ENCODE assay signal across 8 cellular contexts in the genomic region with DNA sequence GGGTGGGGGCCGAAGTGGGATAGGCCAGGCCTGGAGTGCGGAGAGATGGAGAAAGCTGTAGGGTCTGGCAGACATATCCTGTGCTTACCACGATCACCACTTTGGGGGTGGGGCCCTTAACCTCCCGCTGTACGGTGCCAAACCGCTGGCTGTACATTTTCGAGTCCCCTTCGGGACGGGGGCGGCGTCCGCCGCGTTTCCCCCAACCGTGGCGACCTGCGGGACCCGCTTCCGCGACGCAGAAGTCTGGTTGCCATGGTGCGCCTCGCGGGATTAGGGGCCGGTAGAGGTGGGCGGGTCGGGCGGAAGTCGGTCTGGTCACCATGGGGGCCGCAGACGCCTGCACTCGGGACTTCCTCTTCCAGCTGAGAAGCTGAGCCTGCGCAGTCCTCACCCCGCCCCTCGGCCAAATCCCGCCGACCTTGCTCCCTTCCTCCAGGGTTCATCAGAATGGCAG. TPM values are rescaled to one million over a fixed set of nuclear protein-coding genes. Genes with fewer than 3 reads are reported as not detected.
DNase-seq lines count a peak whose midpoint lies in the region; ATAC-seq, FAIRE-seq and TF ChIP-seq lines count a peak whose summit lies in the region.

A gene with protein sequence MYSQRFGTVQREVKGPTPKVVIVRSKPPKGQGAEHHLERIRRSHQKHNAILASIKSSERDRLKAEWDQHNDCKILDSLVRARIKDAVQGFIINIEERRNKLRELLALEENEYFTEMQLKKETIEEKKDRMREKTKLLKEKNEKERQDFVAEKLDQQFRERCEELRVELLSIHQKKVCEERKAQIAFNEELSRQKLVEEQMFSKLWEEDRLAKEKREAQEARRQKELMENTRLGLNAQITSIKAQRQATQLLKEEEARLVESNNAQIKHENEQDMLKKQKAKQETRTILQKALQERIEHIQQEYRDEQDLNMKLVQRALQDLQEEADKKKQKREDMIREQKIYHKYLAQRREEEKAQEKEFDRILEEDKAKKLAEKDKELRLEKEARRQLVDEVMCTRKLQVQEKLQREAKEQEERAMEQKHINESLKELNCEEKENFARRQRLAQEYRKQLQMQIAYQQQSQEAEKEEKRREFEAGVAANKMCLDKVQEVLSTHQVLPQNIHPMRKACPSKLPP (minus strand): TSS at position 248 of the 457 bp plus-strand sequence. CDS start 91 bp downstream, at position 157.

- no TSS peak for BruUV-seq in endothelial cell of umbilical vein (replicated peaks; lab: Mats Ljungman, UMichigan)

- CTCF ChIA-PET in endothelial cell of umbilical vein (lab: Charles Lee): interaction anchor here (0.8 to 3.3 kb wide), 4 partner anchors 15 to 91 kb away, joined by 3 to 26 read pairs (median 5); partner anchors contain the start of gene MBD1

- peak; percentile 43 for ATAC-seq in GM19468 (IDR thresholded peaks at IDR 0.05; ENCODE audit: extremely low read depth, unreplicated experiment)

- H4K20me1 ChIP-seq in endothelial cell of umbilical vein (replicated peaks; ENCODE audit: control insufficient read depth, extremely low read depth, insufficient read depth, low read length): no peaks in the 10 kb centered on the region

- no peaks in the 10 kb centered on the region for H3K9me3 ChIP-seq in endothelial cell of umbilical vein (replicated peaks; ENCODE audit: control insufficient read depth, insufficient read depth, low read length)

- dilution Hi-C loops in endothelial cell of umbilical vein (cut with MboI; ENCODE audit: extremely low pct_ligation_motif_present, low sequenced_read_pairs): no loop called here

- no peaks in the 10 kb centered on the region for H3K9me1 ChIP-seq in endothelial cell of umbilical vein (replicated peaks; ENCODE audit: control insufficient read depth, extremely low read depth, insufficient read depth, low read length)

- peaks cover 0 to 10% of the 10 kb centered on the region in 2 experiments for H3K36me3 ChIP-seq in endothelial cell of umbilical vein (ENCODE audit: control insufficient read depth in 2 of 2, extremely low read depth in 1 of 2, insufficient read depth in 2 of 2, low read length in 2 of 2)

- TF ChIP-seq POLR2A in endothelial cell of umbilical vein (IDR thresholded peaks at IDR 0.05; ENCODE audit: low read depth, low read length): no peak

- intact Hi-C loops in endothelial cell of umbilical vein (cut with micrococcal nuclease): loop anchor here (2.0 to 5.0 kb wide), 2 partner anchors 109 to 254 kb away; partner anchors contain the start of gene SKA1

- H3K27me3 ChIP-seq in endothelial cell of umbilical vein (ENCODE audit: control insufficient read depth in 2 of 2, insufficient read depth in 2 of 2, low read length in 2 of 2): peaks cover 1 to 18% of the 10 kb centered on the region in 2 experiments

- POLR2A ChIA-PET in endothelial cell of umbilical vein (lab: Charles Lee): interaction anchor here (1.3 kb wide), 1 partner anchor 15 kb away, joined by 4 read pairs; the partner anchor contains the start of gene MBD1

- peak; percentile 94 for FAIRE-seq in endothelial cell of umbilical vein (lab: Jason Lieb, UNC)

- peak within 1 kb of the TSS; percentile 14 to 58 (median 36) for H3K4me3 ChIP-seq in endothelial cell of umbilical vein (replicated peaks in 1 of 3; ENCODE audit: insufficient read depth in 1 of 3, low read depth in 1 of 3, low read length in 3 of 3)

- peak within 1 kb of the TSS; percentile 71 for H2AFZ ChIP-seq in endothelial cell of umbilical vein (ENCODE audit: low read depth, low read length)

- peaks cover 10% of the 10 kb centered on the region for H3K4me1 ChIP-seq in endothelial cell of umbilical vein (ENCODE audit: control insufficient read depth, extremely low read depth, insufficient read depth, low read length)

- DNase-seq in COLO829 (ENCODE audit: low spot score) (peak; percentile 92), HPDE6-E6E7 (ENCODE audit: extremely low spot score) (peak; percentile 88), NOMO-1 treated with dmso at 0.1 percent for 144 hours (lab: John Stamatoyannopoulos, UW; ENCODE audit: unreplicated experiment) (peak; percentile 81), endothelial cell of umbilical vein (ENCODE audit: low read depth, low spot score) (peak; percentile 89), midbrain (lab: John Stamatoyannopoulos, UW) (peak; percentile 85)
- DNase-seq in activated CD8-positive, alpha-beta memory T cell treated with anti-CD3 and anti-CD28 coated beads, Interleukin-2, amount 50 U/mL, for 1 hour (ENCODE audit: extremely low read depth): peak; percentile 59
- DNase-seq in stimulated activated CD8-positive, alpha-beta memory T cell treated with anti-CD3 and anti-CD28 coated beads, Interleukin-15, amount 100 ng/mL, for 24 hours (ENCODE audit: low read depth): peak; percentile 65

- H3K4me2 ChIP-seq in endothelial cell of umbilical vein (ENCODE audit: insufficient read depth, low read length): peak within 1 kb of the TSS; percentile 73

- H3K27ac ChIP-seq in endothelial cell of umbilical vein (ENCODE audit: insufficient read depth, low read depth, low read length): no peak within 1 kb of the TSS

- TF ChIP-seq CTCF in endothelial cell of umbilical vein (IDR thresholded peaks at IDR 0.05; ENCODE audit: extremely low read depth in 1 of 2, insufficient read depth in 1 of 2, low read depth in 1 of 2, low read length in 2 of 2): no peak

- H3K79me2 ChIP-seq in endothelial cell of umbilical vein (ENCODE audit: control insufficient read depth, insufficient read depth, low read length): no peaks in the 10 kb centered on the region

- peak within 1 kb of the TSS; percentile 53 for H3K9ac ChIP-seq in endothelial cell of umbilical vein (replicated peaks; ENCODE audit: extremely low read depth, insufficient read depth, low read length)

TF ChIP-seq in endothelial cell of umbilical vein, 7 proteins besides CTCF, POLR2A, EP300 and RAD21:
- peak; percentile 64 for TF ChIP-seq POLR2AphosphoS5 (IDR thresholded peaks at IDR 0.05; ENCODE audit: insufficient read depth, low read depth, low read length)
- TF ChIP-seq GATA2 (IDR thresholded peaks at IDR 0.05; ENCODE audit: insufficient read depth, insufficient read length, low read depth, low read length): no peak
TF ChIP-seq in endothelial cell of umbilical vein: peak in this region for 1.

RNA-seq across cellular contexts. Expression of the gene that starts here (rescaled TPM):
- 0.16 and 0.18 TPM in 2 replicates for total RNA-seq in endothelial cell of umbilical vein
- 0.10 and 0.12 TPM in 2 replicates for polyA plus RNA-seq in endothelial cell of umbilical vein
- 0.06 and 0.10 TPM in 2 replicates for polyA plus RNA-seq in endothelial cell of umbilical vein (2011; cell fraction: cytosol; rRNA removed)
- polyA plus RNA-seq in endothelial cell of umbilical vein (2011; cell fraction: nucleus; rRNA removed): 0.14 and 0.17 TPM in 2 replicates
- polyA plus RNA-seq in endothelial cell of umbilical vein (2012): 0.18 TPM in 1 of 2 replicates, not detected in the other
- not detected in 2 replicates for polyA minus RNA-seq in endothelial cell of umbilical vein
- 0.72 TPM for polyA minus RNA-seq in endothelial cell of umbilical vein (2011; cell fraction: cytosol; rRNA and poly(A)+ RNA removed)
- polyA minus RNA-seq in endothelial cell of umbilical vein (2011; cell fraction: nucleus; rRNA and poly(A)+ RNA removed): not detected in 2 replicates

Comparison
In these comparisons a context has a peak if more than half of its experiments do, and no peak if none do; other contexts are left out.
1. Peak in DNase-seq, H3K4me3 ChIP-seq, H3K9ac ChIP-seq and H3K4me2 ChIP-seq in endothelial cell of umbilical vein; RNA of the gene not detected or under 1 TPM.